ENCODE assay signal across 8 cellular contexts in the genomic region with DNA sequence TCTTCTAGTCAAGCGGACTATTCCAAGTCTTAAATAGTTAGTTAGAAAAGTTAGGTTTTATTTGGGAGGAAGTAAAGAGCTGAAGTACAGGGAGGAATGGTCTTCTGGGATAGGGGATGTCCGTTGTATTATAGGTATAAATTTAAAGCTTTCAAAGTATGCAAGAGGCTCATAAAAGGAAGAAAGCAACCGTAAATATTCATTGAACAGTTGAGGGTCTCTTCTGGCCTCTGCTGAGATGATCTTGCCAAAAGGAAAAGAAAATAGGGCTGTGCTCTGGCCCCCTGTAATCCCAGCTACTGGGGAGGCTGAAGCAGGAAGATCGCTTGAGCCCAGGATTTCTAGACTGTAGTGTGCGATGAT. TPM values are rescaled to one million over a fixed set of nuclear protein-coding genes. Genes with fewer than 3 reads are reported as not detected.
DNase-seq lines count a peak whose midpoint lies in the region; ATAC-seq and TF ChIP-seq lines count a peak whose summit lies in the region.

No MANE protein-coding gene starts in this region.

- no peaks in the 10 kb centered on the region for H4K20me1 ChIP-seq in BLaER1 treated with 17β-estradiol and CSF1 and Interleukin-3, amounts not matched to agents 10 nM and 100 nM

- peaks cover 24 to 36% (median 26%) of the 10 kb centered on the region in 10 experiments for H3K4me1 ChIP-seq in BLaER1 treated with 17β-estradiol and CSF1 and Interleukin-3, amounts not matched to agents 10 nM and 100 nM

- peak overlapping the region; percentile 77 to 93 (median 87) for H3K9ac ChIP-seq in BLaER1 treated with 17β-estradiol and CSF1 and Interleukin-3, amounts not matched to agents 10 nM and 100 nM

- H3K4me2 ChIP-seq in BLaER1 treated with 17β-estradiol and CSF1 and Interleukin-3, amounts not matched to agents 10 nM and 100 nM = peak overlapping the region; percentile 76 to 96 (median 89)

- no peak for ATAC-seq in HG02884 (IDR thresholded peaks at IDR 0.05; ENCODE audit: unreplicated experiment)
- ATAC-seq in GM18517 (IDR thresholded peaks at IDR 0.05; ENCODE audit: unreplicated experiment) = no peak
- no peak for ATAC-seq in GM18870 (IDR thresholded peaks at IDR 0.05; ENCODE audit: unreplicated experiment)

- TF ChIP-seq CTCF in coronary artery (IDR thresholded peaks at IDR 0.05) (no peak), nephron (IDR thresholded peaks at IDR 0.05; ENCODE audit: unreplicated experiment in 3 of 3) (no peak)

- peak overlapping the region; percentile 74 to 94 (median 88) for H3K27ac ChIP-seq in BLaER1 treated with 17β-estradiol and CSF1 and Interleukin-3, amounts not matched to agents 10 nM and 100 nM
- H3K27ac ChIP-seq in coronary artery = peak overlapping the region; percentile 87 to 88

- peaks cover 39% of the 10 kb centered on the region for H3K4me1 Mint-ChIP-seq in nephron

- H3K4me3 ChIP-seq in BLaER1 treated with 17β-estradiol and CSF1 and Interleukin-3, amounts not matched to agents 10 nM and 100 nM = peak overlapping the region; percentile 56 to 85 (median 72)
- H3K4me3 ChIP-seq in MG63 (peak overlapping the region; percentile 57), coronary artery (peak overlapping the region; percentile 76)

- peaks cover 4% of the 10 kb centered on the region for H3K9me3 Mint-ChIP-seq in nephron

- H3K36me3 Mint-ChIP-seq in nephron (ENCODE audit: low read depth) = peaks cover 20% of the 10 kb centered on the region

- peak overlapping the region; percentile 97 to 99 (median 99) for H3K27ac Mint-ChIP-seq in nephron

- peaks cover 0 to 14% (median 5%) of the 10 kb centered on the region in 11 experiments; a peak in 19 of 22 replicates for H3K9me3 ChIP-seq in BLaER1 treated with 17β-estradiol and CSF1 and Interleukin-3, amounts not matched to agents 10 nM and 100 nM (replicated peaks in 1 of 11)
- H3K9me3 ChIP-seq in MG63 = no peaks in the 10 kb centered on the region

- no peaks in the 10 kb centered on the region for H3K27me3 ChIP-seq in BLaER1 treated with 17β-estradiol and CSF1 and Interleukin-3, amounts not matched to agents 10 nM and 100 nM
- H3K27me3 ChIP-seq in MG63 = no peaks in the 10 kb centered on the region

- H3K36me3 ChIP-seq in BLaER1 treated with 17β-estradiol and CSF1 and Interleukin-3, amounts not matched to agents 10 nM and 100 nM = peaks cover 0 to 17% (median 9%) of the 10 kb centered on the region in 11 experiments; a peak in 17 of 22 replicates
- H3K36me3 ChIP-seq in MG63 = peaks cover 7% of the 10 kb centered on the region; the same call in 1 of the 2 replicates

- H3K27me3 Mint-ChIP-seq in nephron (ENCODE audit: low read depth) = no peaks in the 10 kb centered on the region

- DNase-seq in MG63 = no peak
- no peak for DNase-seq in coronary artery (ENCODE audit: low spot score)
- DNase-seq in inferior parietal cortex (ENCODE audit: extremely low spot score) = no peak

- peak overlapping the region; percentile 90 to 94 (median 92) for H3K4me3 Mint-ChIP-seq in nephron

RNA-seq across cellular contexts. Expression of a gene that starts 0.4 kb away (rescaled TPM):
- total RNA-seq in MG63 (2014; rRNA removed; shearing (Covaris generic); ENCODE audit: low replicate concordance) = 22.6 and 24.4 TPM in 2 replicates

RNA-seq across cellular contexts. Expression of a gene that starts 4.9 kb away (rescaled TPM):
- not detected in 2 replicates for total RNA-seq in MG63 (2014; rRNA removed; shearing (Covaris generic); ENCODE audit: low replicate concordance)

RNA-seq across cellular contexts. Expression of a gene that starts 18.8 kb away (rescaled TPM):
- total RNA-seq in MG63 (2014; rRNA removed; shearing (Covaris generic); ENCODE audit: low replicate concordance) = 0.35 and 0.69 TPM in 2 replicates

RNA-seq across cellular contexts. Expression of a gene that starts 38.4 kb away (rescaled TPM):
- 1.5 TPM in 1 of 2 replicates, not detected in the other for total RNA-seq in MG63 (2014; rRNA removed; shearing (Covaris generic); ENCODE audit: low replicate concordance)
